In genomic region chr2:74155830-74156229, GRCh38 we compare ENCODE assay signal across 24 cellular contexts. TPM values are rescaled to one million over a fixed set of nuclear protein-coding genes. Genes with fewer than 3 reads are reported as not detected.
DNase-seq lines count a peak whose midpoint lies in the region; ATAC-seq, FAIRE-seq and TF ChIP-seq lines count a peak whose summit lies in the region.
"Had no signal": no experiment of that assay in that cellular context is flagged by ENCODE, and none has a peak within 500 bp of the region (broad histone marks: within the 10 kb centered on the region; RNA-seq: fewer than 3 reads in every experiment).

No MANE protein-coding gene starts in this region.

- 29% methylated on average over 3 of the region's 3 CpGs for WGBS in K562 (ENCODE audit: insufficient coverage, low coverage, missing lambda C conversion rate)

- no peak overlapping the region for H3K4me3 ChIP-seq in K562
- H3K4me3 ChIP-seq: PC-9 had no signal

- H3K36me3 Mint-ChIP-seq in activated T-cell treated with anti-CD3 and anti-CD28 coated beads, Interleukin-2, amount 50 U/mL, for 24 hours (ENCODE audit: low read depth) = peaks cover 95% of the 10 kb centered on the region
- peaks cover 10% of the 10 kb centered on the region for H3K36me3 Mint-ChIP-seq in natural killer cell

- intact Hi-C loops in K562 (cut with micrococcal nuclease) (no loop called here), natural killer cell (cut with micrococcal nuclease) (no loop called here)

- H3K27ac ChIP-seq in K562 (ENCODE audit: extremely low read depth, low read depth, low read length) = no peak overlapping the region
- H3K27ac ChIP-seq: HL-60, PC-9 had no signal

- H3K9me1 ChIP-seq in K562 (ENCODE audit: control insufficient read depth, insufficient read depth, low read length) = no peaks in the 10 kb centered on the region

- H3K9ac ChIP-seq in K562 (ENCODE audit: insufficient read depth in 1 of 2, low read depth in 2 of 2, low read length in 2 of 2) = no peak overlapping the region

- no peak for TF ChIP-seq POLR2A in K562 (conservative IDR thresholded peaks at IDR 0.05)

- H3K9me3 Mint-ChIP-seq in activated T-cell treated with anti-CD3 and anti-CD28 coated beads, Interleukin-2, amount 50 U/mL, for 24 hours = no peaks in the 10 kb centered on the region
- H3K9me3 Mint-ChIP-seq in natural killer cell = no peaks in the 10 kb centered on the region

- peaks cover 92% of the 10 kb centered on the region for H3K36me3 ChIP-seq in K562 (ENCODE audit: control insufficient read depth, insufficient read depth, low read length)

- POLR2A ChIA-PET in K562 (lab: Yijun Ruan, JAX) = no interaction called here

- in situ Hi-C loops in K562 (cut with MboI) = no loop called here

- no peak for TF ChIP-seq EP300 in K562 (IDR thresholded peaks at IDR 0.05; ENCODE audit: low read length)

- H3K27ac Mint-ChIP-seq in activated T-cell treated with anti-CD3 and anti-CD28 coated beads, Interleukin-2, amount 50 U/mL, for 24 hours = peak overlapping the region; percentile 40
- H3K27ac Mint-ChIP-seq in natural killer cell = no peak overlapping the region

- H3K4me1 Mint-ChIP-seq in activated T-cell treated with anti-CD3 and anti-CD28 coated beads, Interleukin-2, amount 50 U/mL, for 24 hours (ENCODE audit: low read depth) = peaks cover 4% of the 10 kb centered on the region
- peaks cover 0 to 5% of the 10 kb centered on the region in 2 donors for H3K4me1 Mint-ChIP-seq in natural killer cell

- BruUV-seq in K562 (replicated peaks; lab: Mats Ljungman, UMichigan) = no TSS peak

- peaks cover 0 to 4% of the 10 kb centered on the region in 2 experiments; a peak in 1 of 5 replicates for H3K4me1 ChIP-seq in K562 (replicated peaks in 1 of 2; ENCODE audit: control insufficient read depth in 2 of 2, insufficient read depth in 2 of 2, low read length in 2 of 2)

- CTCF ChIA-PET in K562 (lab: Yijun Ruan, JAX; ENCODE audit: low intra/inter-chr PET ratio) = no interaction called here

- no peak overlapping the region for H3K4me2 ChIP-seq in K562 (ENCODE audit: insufficient read depth, low read length)
- H3K4me2 ChIP-seq: PC-9 had no signal

- H3K27me3 ChIP-seq in K562 (ENCODE audit: control insufficient read depth in 2 of 2, insufficient read depth in 2 of 2, low read length in 2 of 2) = no peaks in the 10 kb centered on the region

- FAIRE-seq in K562 (lab: Jason Lieb, UNC) = no peak
- peak; percentile 56 for FAIRE-seq in islet of Langerhans (lab: Jason Lieb, UNC)
- FAIRE-seq: D721Med, GM18507 had no signal

- H3K9me3 ChIP-seq in K562 (replicated peaks; ENCODE audit: control insufficient read depth, insufficient read depth, low read depth, low read length) = no peaks in the 10 kb centered on the region

- TF ChIP-seq RAD21 in K562 (CRISPR knock-in tag; conservative IDR thresholded peaks at IDR 0.05 in 1 of 2, IDR thresholded peaks at IDR 0.05 in 1 of 2) = no peak

- H2AFZ ChIP-seq in K562 (ENCODE audit: low read depth, low read length) = no peak overlapping the region
- H2AFZ ChIP-seq: PC-9 had no signal

- DNase-seq in activated T-cell treated with anti-CD3 and anti-CD28 coated beads, Interleukin-2, amount 50 U/mL, for 24 hours = no peak
- DNase-seq in activated T-cell treated with anti-CD3 and anti-CD28 coated beads, Interleukin-2, amount 50 U/mL, for 1 hour = no peak
- DNase-seq in OCI-M1 (lab: John Stamatoyannopoulos, UW) (peak; percentile 32), K562 (ENCODE audit: extremely low read depth in 1 of 4, low spot score in 3 of 4) (no peak), natural killer cell (no peak)
- DNase-seq in stimulated activated CD4-positive, alpha-beta T cell treated with anti-CD3 and anti-CD28 coated beads, Interleukin-4, amount 100 ng/mL, for 4 hours = no peak
- DNase-seq: Kasumi-1; MV-4-11; NCI-H1105; NCI-H146; NCI-H2029; NCI-H446 treated with DMSO at 0.1 percent for 48 hours; NCI-H526; NCI-H82; NK-92 treated with Interleukin-12 subunit alpha and Interleukin-12 subunit beta, amount 100 ng/mL, for 24 hours; PC-9; RPMI8226; SHP77 had no signal

- no peaks in the 10 kb centered on the region for H3K27me3 Mint-ChIP-seq in activated T-cell treated with anti-CD3 and anti-CD28 coated beads, Interleukin-2, amount 50 U/mL, for 24 hours
- H3K27me3 Mint-ChIP-seq in natural killer cell (ENCODE audit: low read depth in 2 of 2) = no peaks in the 10 kb centered on the region

- peaks cover 30% of the 10 kb centered on the region; the same call in 2 of the 3 replicates for H3K79me2 ChIP-seq in K562 (ENCODE audit: control insufficient read depth, insufficient read depth, low read length)

- no peaks in the 10 kb centered on the region for H4K20me1 ChIP-seq in K562 (replicated peaks; ENCODE audit: control insufficient read depth, insufficient read depth, low read length)

- ATAC-seq in K562 (no peak), natural killer cell (no peak), HG02870 (IDR thresholded peaks at IDR 0.05; ENCODE audit: unreplicated experiment) (no peak)
- ATAC-seq: HCT116 had no signal

- TF ChIP-seq CTCF in K562 (IDR thresholded peaks at IDR 0.05 in 2 of 3, conservative IDR thresholded peaks at IDR 0.05 in 1 of 3; ENCODE audit: insufficient read depth in 2 of 3, low read depth in 1 of 3, low read length in 3 of 3) = no peak
- no peak for TF ChIP-seq CTCF in natural killer cell (IDR thresholded peaks at IDR 0.05)

- H3K4me3 Mint-ChIP-seq in activated T-cell treated with anti-CD3 and anti-CD28 coated beads, Interleukin-2, amount 50 U/mL, for 24 hours = no peak overlapping the region
- H3K4me3 Mint-ChIP-seq in natural killer cell = no peak overlapping the region

TF ChIP-seq in K562, 482 proteins besides CTCF, POLR2A, EP300 and RAD21 (continues in another document):
- TF ChIP-seq ZNF274 (IDR thresholded peaks at IDR 0.05; ENCODE audit: borderline replicate concordance, low read depth, low read length) (no peak), TAL1 (IDR thresholded peaks at IDR 0.05) (peak; percentile 51)

RNA-seq across cellular contexts. Expression of gene BOLA3, which starts 8.1 kb away (rescaled TPM):
- total RNA-seq in K562 (2011; cell fraction: chromatin; rRNA removed; ENCODE audit: low replicate concordance) = 14.4 and 23.0 TPM in 2 replicates
- total RNA-seq in K562 (2011; cell fraction: nucleolus; rRNA removed) = 18.7 and 26.0 TPM in 2 replicates
- total RNA-seq in K562 (2011; cell fraction: nucleoplasm; rRNA removed) = 32.8 and 60.1 TPM in 2 replicates
- total RNA-seq in K562 (2014; rRNA removed) (219 and 255 TPM in 2 replicates), K562 (2014; rRNA removed; fragmentation: Illumina TruSeq; extraction: Trizol) (149 and 159 TPM in 2 replicates), K562 (2015; rRNA removed; fragmentation: Illumina TruSeq; extraction: Trizol) (205 and 206 TPM in 2 replicates), K562 (2021) (164 and 214 TPM in 2 replicates), natural killer cell (10 to 100 TPM in 2 of 3 donors, 1 to 10 TPM in 1; 8.1 to 13.8 (median 11.9) TPM)
- polyA plus RNA-seq in K562 (2011; rRNA removed) (105 and 175 TPM in 2 replicates), K562 (2014; fragmentation: Illumina TruSeq; extraction: Trizol) (280 and 324 TPM in 2 replicates), K562 (2014; fragmentation: Nextera tagmentation; extraction: Ambion mirVana) (100 to 1,000 TPM; 328 to 385 TPM), K562 (2014; rRNA removed) (352 and 619 TPM in 2 replicates)
- 82.7 and 104 TPM in 2 replicates for polyA plus RNA-seq in K562 (2011; cell fraction: cytosol; rRNA removed)
- 23.7 and 24.3 TPM in 2 replicates for polyA plus RNA-seq in K562 (2011; cell fraction: nucleus; rRNA removed)
- polyA plus RNA-seq in K562 (2012) = 92.8 and 261 TPM in 2 replicates
- 19.9 and 35.3 TPM in 2 replicates for polyA minus RNA-seq in K562 (2011; rRNA and poly(A)+ RNA removed)
- 13.4 and 28.6 TPM in 2 replicates for polyA minus RNA-seq in K562 (2011; cell fraction: cytosol; rRNA and poly(A)+ RNA removed)
- polyA minus RNA-seq in K562 (2011; cell fraction: nucleus; rRNA and poly(A)+ RNA removed) = 10.4 and 12.7 TPM in 2 replicates

RNA-seq across cellular contexts. Expression of gene MOB1A, which starts 22.8 kb away (rescaled TPM):
- 29.1 and 59.2 TPM in 2 replicates for total RNA-seq in K562 (2011; cell fraction: chromatin; rRNA removed; ENCODE audit: low replicate concordance)
- 17.2 and 18.4 TPM in 2 replicates for total RNA-seq in K562 (2011; cell fraction: nucleolus; rRNA removed)
- total RNA-seq in K562 (2011; cell fraction: nucleoplasm; rRNA removed) = 56.6 and 101 TPM in 2 replicates
- total RNA-seq in K562 (2014; rRNA removed) = 53.5 and 60.5 TPM in 2 replicates
- total RNA-seq in K562 (2014; rRNA removed; fragmentation: Illumina TruSeq; extraction: Trizol) = 93.3 and 96.5 TPM in 2 replicates
- 84.6 and 97.7 TPM in 2 replicates for total RNA-seq in K562 (2015; rRNA removed; fragmentation: Illumina TruSeq; extraction: Trizol)
- 99.2 and 100 TPM in 2 replicates for total RNA-seq in K562 (2021)
- polyA plus RNA-seq in K562 (2011; rRNA removed) = 50.4 and 93.1 TPM in 2 replicates
- 17.5 and 28.8 TPM in 2 replicates for polyA plus RNA-seq in K562 (2011; cell fraction: cytosol; rRNA removed)
- 14.6 and 15.4 TPM in 2 replicates for polyA plus RNA-seq in K562 (2011; cell fraction: nucleus; rRNA removed)
- polyA plus RNA-seq in K562 (2012) = 39.7 and 47.2 TPM in 2 replicates
- 52.6 and 60.2 TPM in 2 replicates for polyA plus RNA-seq in K562 (2014; fragmentation: Illumina TruSeq; extraction: Trizol)
- 10 to 100 TPM; 24.8 to 27.0 TPM for polyA plus RNA-seq in K562 (2014; fragmentation: Nextera tagmentation; extraction: Ambion mirVana)
- 46.7 and 57.3 TPM in 2 replicates for polyA plus RNA-seq in K562 (2014; rRNA removed)
- polyA minus RNA-seq in K562 (2011; rRNA and poly(A)+ RNA removed) = 85.7 and 103 TPM in 2 replicates
- polyA minus RNA-seq in K562 (2011; cell fraction: cytosol; rRNA and poly(A)+ RNA removed) = 15.6 and 30.0 TPM in 2 replicates
- polyA minus RNA-seq in K562 (2011; cell fraction: nucleus; rRNA and poly(A)+ RNA removed) = 10.2 and 12.0 TPM in 2 replicates
- 100 to 1,000 TPM; 211 to 239 (median 222) TPM for total RNA-seq in natural killer cell

RNA-seq across cellular contexts. Expression of gene MTHFD2, which starts 42.6 kb away (rescaled TPM):
- 103 and 165 TPM in 2 replicates for total RNA-seq in K562 (2011; cell fraction: chromatin; rRNA removed; ENCODE audit: low replicate concordance)
- 57.2 and 63.5 TPM in 2 replicates for total RNA-seq in K562 (2011; cell fraction: nucleolus; rRNA removed)
- total RNA-seq in K562 (2011; cell fraction: nucleoplasm; rRNA removed) = 91.3 and 130 TPM in 2 replicates
- total RNA-seq in K562 (2014; rRNA removed) = 145 and 160 TPM in 2 replicates
- 234 and 297 TPM in 2 replicates for total RNA-seq in K562 (2014; rRNA removed; fragmentation: Illumina TruSeq; extraction: Trizol)
- 110 and 113 TPM in 2 replicates for total RNA-seq in K562 (2015; rRNA removed; fragmentation: Illumina TruSeq; extraction: Trizol)
- total RNA-seq in K562 (2021) = 238 and 255 TPM in 2 replicates
- polyA plus RNA-seq in K562 (2011; rRNA removed) = 219 and 308 TPM in 2 replicates
- 104 and 118 TPM in 2 replicates for polyA plus RNA-seq in K562 (2011; cell fraction: cytosol; rRNA removed)
- 61.1 and 65.9 TPM in 2 replicates for polyA plus RNA-seq in K562 (2011; cell fraction: nucleus; rRNA removed)
- polyA plus RNA-seq in K562 (2012) = 129 and 393 TPM in 2 replicates
- 175 and 209 TPM in 2 replicates for polyA plus RNA-seq in K562 (2014; fragmentation: Illumina TruSeq; extraction: Trizol)
- 100 to 1,000 TPM; 476 to 520 TPM for polyA plus RNA-seq in K562 (2014; fragmentation: Nextera tagmentation; extraction: Ambion mirVana)
- polyA plus RNA-seq in K562 (2014; rRNA removed) = 218 and 221 TPM in 2 replicates
- polyA minus RNA-seq in K562 (2011; rRNA and poly(A)+ RNA removed) = 245 and 259 TPM in 2 replicates
- polyA minus RNA-seq in K562 (2011; cell fraction: cytosol; rRNA and poly(A)+ RNA removed) = 78.1 and 90.0 TPM in 2 replicates
- polyA minus RNA-seq in K562 (2011; cell fraction: nucleus; rRNA and poly(A)+ RNA removed) = 27.5 and 32.1 TPM in 2 replicates
- 10 to 100 TPM; 28.7 to 41.1 (median 40.5) TPM for total RNA-seq in natural killer cell
